3 cellular contexts compared by ENCODE assay signal in the genomic region with DNA sequence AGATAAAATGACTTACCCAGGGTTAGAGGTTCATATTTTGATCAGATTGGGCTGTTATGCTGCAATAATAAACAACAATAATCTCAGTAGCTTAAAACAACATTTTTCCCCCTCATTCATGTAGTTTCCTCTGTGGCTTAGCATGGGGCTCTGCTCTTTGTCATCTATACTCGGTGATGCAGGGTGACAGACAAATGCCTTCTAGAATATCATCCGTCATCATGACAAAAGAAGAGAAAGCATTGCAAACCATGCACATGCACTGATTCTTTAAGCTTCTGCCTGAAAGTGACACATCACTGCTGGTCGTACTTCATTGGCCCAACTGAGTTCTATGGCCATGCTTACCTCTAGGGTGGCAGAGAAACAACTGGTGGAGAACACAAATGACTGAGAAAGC. TPM values are rescaled to one million over a fixed set of nuclear protein-coding genes. Genes with fewer than 3 reads are reported as not detected.
"Had no signal": no experiment of that assay in that cellular context is flagged by ENCODE, and none has a peak within 500 bp of the region (broad histone marks: within the 10 kb centered on the region; RNA-seq: fewer than 3 reads in every experiment).

No MANE protein-coding gene starts in this region.

- ATAC-seq: GM12878 had no signal

- H3K4me3 ChIP-seq: GM12878 had no signal

- DNase-seq: GDM1, GF-D8 had no signal

RNA-seq across cellular contexts. Expression of a gene that starts 58.8 kb away (rescaled TPM):
- total RNA-seq: GM12878 had no signal
